22 cellular contexts compared by ENCODE assay signal in the genomic region with DNA sequence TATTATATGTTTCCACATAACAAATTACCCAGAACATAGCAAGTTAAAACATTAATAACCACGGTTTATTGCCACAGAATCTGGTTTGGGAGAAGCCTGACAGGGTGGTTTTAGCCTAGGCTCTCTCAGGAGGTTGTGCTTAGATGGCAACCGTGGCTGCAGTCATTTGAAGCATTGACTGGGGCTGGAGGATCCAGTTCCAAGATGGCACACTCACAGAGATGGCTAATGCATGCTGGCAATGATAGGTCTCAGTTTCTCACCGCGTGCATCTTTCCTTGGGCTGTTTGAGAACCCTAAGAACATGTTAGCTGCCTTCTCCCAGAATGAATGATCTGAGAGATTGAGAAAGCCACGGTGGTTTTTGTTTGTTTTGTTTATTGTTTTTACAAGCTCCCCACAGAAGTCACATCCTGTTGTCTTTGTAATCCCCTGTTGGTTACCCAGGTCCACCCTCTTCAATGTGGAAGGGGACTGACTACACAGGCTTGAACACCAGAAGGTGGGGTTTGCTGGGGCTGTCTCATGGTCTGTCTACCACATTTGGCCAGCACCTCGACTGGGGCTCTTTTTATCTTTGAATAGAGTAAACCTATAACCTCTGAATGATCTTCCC. TPM values are rescaled to one million over a fixed set of nuclear protein-coding genes. Genes with fewer than 3 reads are reported as not detected.
DNase-seq lines count a peak whose midpoint lies in the region; ATAC-seq lines count a peak whose summit lies in the region.
"Had no signal": no experiment of that assay in that cellular context is flagged by ENCODE, and none has a peak within 500 bp of the region (broad histone marks: within the 10 kb centered on the region; RNA-seq: fewer than 3 reads in every experiment).

No MANE protein-coding gene starts in this region.

- DNase-seq in activated CD4-positive, alpha-beta T cell treated with anti-CD3 and anti-CD28 coated beads, Interleukin-2, amount 10 ng/mL, durations not matched to agents 24 days and 14 days = peak; percentile 78
- no peak for DNase-seq in activated CD4-positive, alpha-beta T cell treated with anti-CD3 and anti-CD28 coated beads, Interleukin-2, amount 50 U/mL, for 4 hours
- DNase-seq in T-helper 2 cell treated with Interferon-gamma antibody and Interleukin-4, amounts not matched to agents 5 μg/mL and 100 μg/mL, for 36 hours (ENCODE audit: low spot score) = no peak
- no peak for DNase-seq in activated effector memory CD4-positive, alpha-beta T cell treated with anti-CD3 and anti-CD28 coated beads, Interleukin-2, amount 50 U/mL, for 16 hours
- no peak for DNase-seq in D341Med (ENCODE audit: low spot score)
- DNase-seq: Calu3; CD4-positive, alpha-beta T cell; DMS79; H7; KG1; NCI-H1436 treated with DMSO at 0.1 percent for 48 hours; NCI-H2029 treated with DMSO at 0.1 percent for 48 hours; NCI-H2171 treated with DMSO at 0.1 percent for 48 hours; NCI-H446 treated with DMSO at 0.1 percent for 48 hours; NCI-H748 treated with DMSO at 0.1 percent for 48 hours; PC-9; SJCRH30 had no signal

- peaks cover 26% of the 10 kb centered on the region for H3K36me3 Mint-ChIP-seq in activated CD4-positive, alpha-beta T cell treated with anti-CD3 and anti-CD28 coated beads, Interleukin-2, amount 10 ng/mL, durations not matched to agents 24 days and 14 days (ENCODE audit: low read depth)
- no peaks in the 10 kb centered on the region for H3K36me3 Mint-ChIP-seq in T-helper 2 cell treated with Interferon-gamma antibody and Interleukin-4, amounts not matched to agents 5 μg/mL and 100 μg/mL, for 36 hours (ENCODE audit: low read depth)

- peaks cover 8% of the 10 kb centered on the region for H3K9me3 Mint-ChIP-seq in activated CD4-positive, alpha-beta T cell treated with anti-CD3 and anti-CD28 coated beads, Interleukin-2, amount 10 ng/mL, durations not matched to agents 24 days and 14 days
- H3K9me3 Mint-ChIP-seq in T-helper 2 cell treated with Interferon-gamma antibody and Interleukin-4, amounts not matched to agents 5 μg/mL and 100 μg/mL, for 36 hours = no peaks in the 10 kb centered on the region
- H3K9me3 Mint-ChIP-seq: CD4-positive, alpha-beta T cell had no signal

- H3K27me3 Mint-ChIP-seq in activated CD4-positive, alpha-beta T cell treated with anti-CD3 and anti-CD28 coated beads, Interleukin-2, amount 10 ng/mL, durations not matched to agents 24 days and 14 days = no peaks in the 10 kb centered on the region
- no peaks in the 10 kb centered on the region for H3K27me3 Mint-ChIP-seq in T-helper 2 cell treated with Interferon-gamma antibody and Interleukin-4, amounts not matched to agents 5 μg/mL and 100 μg/mL, for 36 hours (ENCODE audit: low read depth)
- H3K27me3 Mint-ChIP-seq: B cell; CD4-positive, alpha-beta T cell had no signal

- H3K27ac Mint-ChIP-seq in activated CD4-positive, alpha-beta T cell treated with anti-CD3 and anti-CD28 coated beads, Interleukin-2, amount 10 ng/mL, durations not matched to agents 24 days and 14 days = peak overlapping the region; percentile 17
- no peak overlapping the region for H3K27ac Mint-ChIP-seq in T-helper 2 cell treated with Interferon-gamma antibody and Interleukin-4, amounts not matched to agents 5 μg/mL and 100 μg/mL, for 36 hours
- H3K27ac Mint-ChIP-seq: B cell; CD4-positive, alpha-beta T cell had no signal

- intact Hi-C loops in activated CD4-positive, alpha-beta T cell treated with anti-CD3 and anti-CD28 coated beads, Interleukin-2, amount 10 ng/mL, durations not matched to agents 24 days and 14 days (cut with micrococcal nuclease) = no loop called here

- peaks cover 44% of the 10 kb centered on the region for H3K4me1 Mint-ChIP-seq in activated CD4-positive, alpha-beta T cell treated with anti-CD3 and anti-CD28 coated beads, Interleukin-2, amount 10 ng/mL, durations not matched to agents 24 days and 14 days
- peaks cover 29% of the 10 kb centered on the region for H3K4me1 Mint-ChIP-seq in T-helper 2 cell treated with Interferon-gamma antibody and Interleukin-4, amounts not matched to agents 5 μg/mL and 100 μg/mL, for 36 hours (ENCODE audit: low read depth)
- H3K4me1 Mint-ChIP-seq: B cell had no signal

- no peak overlapping the region for H3K4me3 Mint-ChIP-seq in activated CD4-positive, alpha-beta T cell treated with anti-CD3 and anti-CD28 coated beads, Interleukin-2, amount 10 ng/mL, durations not matched to agents 24 days and 14 days
- peak overlapping the region; percentile 43 for H3K4me3 Mint-ChIP-seq in T-helper 2 cell treated with Interferon-gamma antibody and Interleukin-4, amounts not matched to agents 5 μg/mL and 100 μg/mL, for 36 hours
- H3K4me3 Mint-ChIP-seq: B cell; CD4-positive, alpha-beta T cell had no signal

- ATAC-seq in GM21717 (IDR thresholded peaks at IDR 0.05; ENCODE audit: unreplicated experiment) = peak; percentile 62
- ATAC-seq in HG03175 (IDR thresholded peaks at IDR 0.05; ENCODE audit: unreplicated experiment) = no peak
- no peak for ATAC-seq in HG02678 (IDR thresholded peaks at IDR 0.05; ENCODE audit: unreplicated experiment)
- ATAC-seq: HepG2 had no signal

RNA-seq across cellular contexts. Expression of a gene that starts 36.6 kb away (rescaled TPM):
- total RNA-seq in activated CD4-positive, alpha-beta T cell treated with anti-CD3 and anti-CD28 coated beads, Interleukin-2, amount 10 ng/mL, durations not matched to agents 24 days and 14 days = 117 TPM in 2 replicates
- total RNA-seq: HepG2 had no signal
